ENCODE assay signal across 24 cellular contexts in the genomic region with DNA sequence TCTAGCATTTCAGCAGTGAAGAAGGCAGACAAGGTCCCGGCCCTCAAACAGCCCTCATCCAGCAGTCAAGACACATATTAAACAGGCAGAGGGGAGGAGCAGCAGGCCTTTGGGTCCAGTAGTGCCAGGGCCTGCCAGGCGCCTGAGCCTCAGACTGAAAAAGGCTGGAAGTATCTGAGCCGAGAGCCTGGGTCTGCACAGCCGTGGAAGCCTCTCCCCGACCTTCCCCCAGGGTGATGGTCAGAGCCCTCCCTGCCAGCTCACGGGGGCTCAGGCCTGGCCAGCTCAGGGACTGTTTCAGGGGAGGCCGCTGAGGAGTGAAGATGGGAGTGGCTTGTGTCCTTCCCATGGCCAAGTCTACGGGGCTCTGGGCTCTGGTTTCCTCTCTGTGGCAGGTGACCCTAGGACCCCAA.
A peak's percentile ranks its signal among the peaks of the same experiment; 100 is the strongest.
DNase-seq lines count a peak whose midpoint lies in the region; ATAC-seq and TF ChIP-seq lines count a peak whose summit lies in the region.
"Had no signal": no experiment of that assay in that cellular context is flagged by ENCODE, and none has a peak within 500 bp of the region (broad histone marks: within the 10 kb centered on the region; RNA-seq: fewer than 3 reads in every experiment).

No MANE protein-coding gene starts in this region.

- H3K4me3 Mint-ChIP-seq in activated CD4-positive, alpha-beta T cell treated with anti-CD3 and anti-CD28 coated beads, Interleukin-2, amount 10 ng/mL, durations not matched to agents 7 days and 5 days, result no peak overlapping the region
- H3K4me3 Mint-ChIP-seq in activated CD4-positive, alpha-beta T cell treated with anti-CD3 and anti-CD28 coated beads for 36 hours, result no peak overlapping the region
- no peak overlapping the region for H3K4me3 Mint-ChIP-seq in Calu3 (ENCODE audit: low read depth, unreplicated experiment)
- H3K4me3 Mint-ChIP-seq: activated naive CD4-positive, alpha-beta T cell treated with anti-CD3 and anti-CD28 coated beads, Interleukin-2, amount 50 U/mL, for 24 hours; activated T-helper 17 cell treated with anti-CD3 and anti-CD28 coated beads, Interleukin-2, amount 50 U/mL, for 72 hours; CD14-positive monocyte; naive thymus-derived CD8-positive, alpha-beta T cell had no signal

- peak overlapping the region in 6 of 11 experiments; percentile 15 to 60 (median 52); a peak in 10 of 22 replicates for H3K27ac ChIP-seq in BLaER1 treated with 17β-estradiol and CSF1 and Interleukin-3, amounts not matched to agents 10 nM and 100 nM
- H3K27ac ChIP-seq in VCaP (peak overlapping the region; percentile 45), right cardiac atrium (ENCODE audit: low read length) (no peak overlapping the region)
- H3K27ac ChIP-seq: KMS-11, ovary had no signal

- no peaks in the 10 kb centered on the region for H3K27me3 Mint-ChIP-seq in activated CD4-positive, alpha-beta T cell treated with anti-CD3 and anti-CD28 coated beads, Interleukin-2, amount 10 ng/mL, durations not matched to agents 7 days and 5 days
- peaks cover 3% of the 10 kb centered on the region for H3K27me3 Mint-ChIP-seq in activated CD4-positive, alpha-beta T cell treated with anti-CD3 and anti-CD28 coated beads for 36 hours
- peaks cover 48% of the 10 kb centered on the region for H3K27me3 Mint-ChIP-seq in Calu3 (ENCODE audit: unreplicated experiment)

- 37% methylated on average over 8 of the region's 8 CpGs for WGBS in right cardiac atrium

- H3K9me3 Mint-ChIP-seq in activated CD4-positive, alpha-beta T cell treated with anti-CD3 and anti-CD28 coated beads, Interleukin-2, amount 10 ng/mL, durations not matched to agents 7 days and 5 days, result peaks cover 5% of the 10 kb centered on the region
- H3K9me3 Mint-ChIP-seq in activated CD4-positive, alpha-beta T cell treated with anti-CD3 and anti-CD28 coated beads for 36 hours (ENCODE audit: low read depth), result no peaks in the 10 kb centered on the region
- peaks cover 2% of the 10 kb centered on the region for H3K9me3 Mint-ChIP-seq in Calu3 (ENCODE audit: low read depth, unreplicated experiment)
- H3K9me3 Mint-ChIP-seq: activated naive CD4-positive, alpha-beta T cell treated with anti-CD3 and anti-CD28 coated beads, Interleukin-2, amount 50 U/mL, for 24 hours; activated T-helper 17 cell treated with anti-CD3 and anti-CD28 coated beads, Interleukin-2, amount 50 U/mL, for 72 hours; naive thymus-derived CD8-positive, alpha-beta T cell had no signal

- H3K36me3 Mint-ChIP-seq in activated CD4-positive, alpha-beta T cell treated with anti-CD3 and anti-CD28 coated beads, Interleukin-2, amount 10 ng/mL, durations not matched to agents 7 days and 5 days (ENCODE audit: low read depth), result no peaks in the 10 kb centered on the region
- H3K36me3 Mint-ChIP-seq in activated CD4-positive, alpha-beta T cell treated with anti-CD3 and anti-CD28 coated beads for 36 hours (ENCODE audit: low read depth), result no peaks in the 10 kb centered on the region
- no peaks in the 10 kb centered on the region for H3K36me3 Mint-ChIP-seq in Calu3 (ENCODE audit: insufficient read depth, unreplicated experiment)
- H3K36me3 Mint-ChIP-seq: activated naive CD4-positive, alpha-beta T cell treated with anti-CD3 and anti-CD28 coated beads, Interleukin-2, amount 50 U/mL, for 24 hours; CD14-positive monocyte; naive thymus-derived CD8-positive, alpha-beta T cell had no signal

- TF ChIP-seq CTCF in VCaP (conservative IDR thresholded peaks at IDR 0.05) (no peak), Calu3 (IDR thresholded peaks at IDR 0.05; ENCODE audit: unreplicated experiment) (no peak)

- peaks cover 5 to 25% (median 16%) of the 10 kb centered on the region in 11 experiments; a peak in 21 of 22 replicates for H3K9me3 ChIP-seq in BLaER1 treated with 17β-estradiol and CSF1 and Interleukin-3, amounts not matched to agents 10 nM and 100 nM (replicated peaks in 1 of 11)
- no peaks in the 10 kb centered on the region for H3K9me3 ChIP-seq in right cardiac atrium (ENCODE audit: control insufficient read depth, low read length)
- H3K9me3 ChIP-seq: ovary had no signal

- intact Hi-C loops in activated CD4-positive, alpha-beta T cell treated with anti-CD3 and anti-CD28 coated beads for 36 hours (cut with DNase I, micrococcal nuclease), result no loop called here
- intact Hi-C loops in right cardiac atrium (cut with DNase I) (no loop called here), Calu3 (cut with micrococcal nuclease; ENCODE audit: unreplicated experiment) (no loop called here)

- no peak overlapping the region for H3K27ac Mint-ChIP-seq in activated CD4-positive, alpha-beta T cell treated with anti-CD3 and anti-CD28 coated beads, Interleukin-2, amount 10 ng/mL, durations not matched to agents 7 days and 5 days
- H3K27ac Mint-ChIP-seq in activated CD4-positive, alpha-beta T cell treated with anti-CD3 and anti-CD28 coated beads for 36 hours, result no peak overlapping the region
- H3K27ac Mint-ChIP-seq in Calu3 (ENCODE audit: unreplicated experiment), result no peak overlapping the region
- H3K27ac Mint-ChIP-seq: activated naive CD4-positive, alpha-beta T cell treated with anti-CD3 and anti-CD28 coated beads, Interleukin-2, amount 50 U/mL, for 24 hours; activated T-helper 17 cell treated with anti-CD3 and anti-CD28 coated beads, Interleukin-2, amount 50 U/mL, for 72 hours; CD14-positive monocyte had no signal

- POLR2A ChIA-PET in activated CD4-positive, alpha-beta T cell treated with anti-CD3 and anti-CD28 coated beads, Interleukin-2, amount 10 ng/mL, durations not matched to agents 7 days and 5 days (lab: Charles Lee), result no interaction called here
- POLR2A ChIA-PET in activated CD4-positive, alpha-beta T cell treated with anti-CD3 and anti-CD28 coated beads for 36 hours (lab: Charles Lee), result no interaction called here

- no peaks in the 10 kb centered on the region for H4K20me1 ChIP-seq in BLaER1 treated with 17β-estradiol and CSF1 and Interleukin-3, amounts not matched to agents 10 nM and 100 nM

- no peaks in the 10 kb centered on the region for H3K36me3 ChIP-seq in BLaER1 treated with 17β-estradiol and CSF1 and Interleukin-3, amounts not matched to agents 10 nM and 100 nM
- H3K36me3 ChIP-seq: ovary had no signal

- peak overlapping the region in 2 of 10 experiments; percentile 12 to 31; a peak in 2 of 20 replicates for H3K4me3 ChIP-seq in BLaER1 treated with 17β-estradiol and CSF1 and Interleukin-3, amounts not matched to agents 10 nM and 100 nM
- no peak overlapping the region for H3K4me3 ChIP-seq in right cardiac atrium (ENCODE audit: low read length)
- H3K4me3 ChIP-seq: ovary had no signal

- no peaks in the 10 kb centered on the region for H3K4me1 Mint-ChIP-seq in activated CD4-positive, alpha-beta T cell treated with anti-CD3 and anti-CD28 coated beads, Interleukin-2, amount 10 ng/mL, durations not matched to agents 7 days and 5 days
- no peaks in the 10 kb centered on the region for H3K4me1 Mint-ChIP-seq in activated CD4-positive, alpha-beta T cell treated with anti-CD3 and anti-CD28 coated beads for 36 hours
- H3K4me1 Mint-ChIP-seq in Calu3 (ENCODE audit: low read depth, unreplicated experiment), result no peaks in the 10 kb centered on the region
- H3K4me1 Mint-ChIP-seq: activated naive CD4-positive, alpha-beta T cell treated with anti-CD3 and anti-CD28 coated beads, Interleukin-2, amount 50 U/mL, for 24 hours; activated T-helper 17 cell treated with anti-CD3 and anti-CD28 coated beads, Interleukin-2, amount 50 U/mL, for 72 hours; CD14-positive monocyte; naive thymus-derived CD8-positive, alpha-beta T cell had no signal

- no TSS peak for BruUV-seq in Calu3 (replicated peaks; lab: Mats Ljungman, UMichigan)

- no peak for ATAC-seq in activated CD4-positive, alpha-beta T cell treated with anti-CD3 and anti-CD28 coated beads for 36 hours
- no peak for ATAC-seq in right cardiac atrium
- ATAC-seq: activated T-helper 17 cell treated with anti-CD3 and anti-CD28 coated beads, Interleukin-2, amount 50 U/mL, for 72 hours; HCT116; left ventricle myocardium superior; naive thymus-derived CD8-positive, alpha-beta T cell; Right ventricle myocardium inferior had no signal

- peak overlapping the region in 4 of 11 experiments; percentile 40 to 51 (median 44); a peak in 7 of 22 replicates for H3K9ac ChIP-seq in BLaER1 treated with 17β-estradiol and CSF1 and Interleukin-3, amounts not matched to agents 10 nM and 100 nM
- H3K9ac ChIP-seq: KMS-11 had no signal

- no peaks in the 10 kb centered on the region for H3K27me3 ChIP-seq in BLaER1 treated with 17β-estradiol and CSF1 and Interleukin-3, amounts not matched to agents 10 nM and 100 nM
- H3K27me3 ChIP-seq in right cardiac atrium (ENCODE audit: control insufficient read depth, insufficient read depth), result no peaks in the 10 kb centered on the region
- H3K27me3 ChIP-seq: ovary had no signal

- H3K4me1 ChIP-seq in BLaER1 treated with 17β-estradiol and CSF1 and Interleukin-3, amounts not matched to agents 10 nM and 100 nM, result peaks cover 10 to 64% (median 57%) of the 10 kb centered on the region in 10 experiments
- no peaks in the 10 kb centered on the region for H3K4me1 ChIP-seq in right cardiac atrium (ENCODE audit: control insufficient read depth, insufficient read depth, low read length)

- H3K4me2 ChIP-seq in BLaER1 treated with 17β-estradiol and CSF1 and Interleukin-3, amounts not matched to agents 10 nM and 100 nM, result peak overlapping the region; percentile 56 to 94 (median 84)
- H3K4me2 ChIP-seq: KMS-11 had no signal

- CTCF ChIA-PET in activated CD4-positive, alpha-beta T cell treated with anti-CD3 and anti-CD28 coated beads, Interleukin-2, amount 10 ng/mL, durations not matched to agents 7 days and 5 days (lab: Charles Lee), result no interaction called here
- CTCF ChIA-PET in activated CD4-positive, alpha-beta T cell treated with anti-CD3 and anti-CD28 coated beads for 36 hours (lab: Charles Lee), result no interaction called here
- CTCF ChIA-PET in Calu3 (lab: Charles Lee), result no interaction called here

- DNase-seq in activated CD4-positive, alpha-beta T cell treated with anti-CD3 and anti-CD28 coated beads, Interleukin-2, amount 10 ng/mL, durations not matched to agents 7 days and 5 days, result peak; percentile 3
- DNase-seq in activated CD4-positive, alpha-beta T cell treated with anti-CD3 and anti-CD28 coated beads for 36 hours, result no peak
- DNase-seq in renal cortical epithelial cell (ENCODE audit: low read depth) (peak; percentile 3), right cardiac atrium (no peak), Calu3 (no peak), NCI-H526 (lab: John Stamatoyannopoulos, UW) (no peak)
- DNase-seq: activated CD4-positive, alpha-beta T cell treated with anti-CD3 and anti-CD28 coated beads, Interleukin-2, amount 50 U/mL, for 1 hour; amygdala; DMS79 treated with DMSO at 0.1 percent for 48 hours; left ventricle myocardium superior; NCI-H1694; ovary; retina; T-helper 9 cell; trophoblast cell had no signal

Comparison
In these comparisons a context has a peak if more than half of its experiments do, and no peak if none do; other contexts are left out.
1. DNase-seq: peak in activated CD4-positive, alpha-beta T cell treated with anti-CD3 and anti-CD28 coated beads, Interleukin-2, amount 10 ng/mL, durations not matched to agents 7 days and 5 days (single experiment) and renal cortical epithelial cell (single experiment); none in activated CD4-positive, alpha-beta T cell treated with anti-CD3 and anti-CD28 coated beads for 36 hours (single experiment), right cardiac atrium (0 of 3), Calu3 (single experiment) and NCI-H526 (0 of 2).